Comparison of ENCODE assay signal across 22 cellular contexts in genomic region chr1:113984710-113985109, GRCh38. TPM values are rescaled to one million over a fixed set of nuclear protein-coding genes. Genes with fewer than 3 reads are reported as not detected.
DNase-seq lines count a peak whose midpoint lies in the region; ATAC-seq and TF ChIP-seq lines count a peak whose summit lies in the region.
"Had no signal": no experiment of that assay in that cellular context is flagged by ENCODE, and none has a peak within 500 bp of the region (broad histone marks: within the 10 kb centered on the region; RNA-seq: fewer than 3 reads in every experiment).

No MANE protein-coding gene starts in this region.

- H3K36me3 ChIP-seq in gastroesophageal sphincter: peaks cover 0 to 8% of the 10 kb centered on the region in 2 donors
- H3K36me3 ChIP-seq in trophoblast cell (ENCODE audit: control insufficient read depth in 1 of 2, insufficient read depth in 2 of 2, low read length in 2 of 2): peaks cover 3 to 4% of the 10 kb centered on the region in 2 experiments
- no peaks in the 10 kb centered on the region for H3K36me3 ChIP-seq in Peyer's patch
- H3K36me3 ChIP-seq: esophagus squamous epithelium, ovary had no signal

- peaks cover 22% of the 10 kb centered on the region for H3K79me2 ChIP-seq in trophoblast cell (ENCODE audit: control insufficient read depth, insufficient read depth, low read length, poor library complexity)

- peaks cover 30% of the 10 kb centered on the region for H3K79me1 ChIP-seq in trophoblast cell (ENCODE audit: low read length)

- no peak overlapping the region for H3K9ac ChIP-seq in trophoblast cell (ENCODE audit: low read length)

- H3K4me3 ChIP-seq in right cardiac atrium (ENCODE audit: low read length) (no peak overlapping the region), gastroesophageal sphincter (no peak overlapping the region), trophoblast cell (ENCODE audit: low read depth, low read length) (no peak overlapping the region), Peyer's patch (no peak overlapping the region)
- H3K4me3 ChIP-seq: body of pancreas, esophagus squamous epithelium, ovary, PC-9 had no signal

- TF ChIP-seq POLR2A in gastroesophageal sphincter (IDR thresholded peaks at IDR 0.05): no peak
- no peak for TF ChIP-seq POLR2A in Peyer's patch (IDR thresholded peaks at IDR 0.05)

- H4K12ac ChIP-seq in trophoblast cell (ENCODE audit: low read depth, low read length): no peak overlapping the region

- no peak overlapping the region for H3K18ac ChIP-seq in trophoblast cell (ENCODE audit: low read length)

- intact Hi-C loops in right cardiac atrium (cut with DNase I) (loop anchor here in 1 of 4 donors (5.0 kb wide), 1 partner anchor 298 kb away; no protein-coding TSS in a partner anchor), cardiac septum (cut with DNase I) (no loop called here)

- WGBS in right cardiac atrium: 52% methylated on average over 4 of the region's 4 CpGs
- WGBS in gastroesophageal sphincter (ENCODE audit: low coverage in 1 of 2), 2 donors: 58 to 63% methylated on average over 3 to 4 of the region's 4 CpGs
- WGBS in trophoblast cell (ENCODE audit: extremely low coverage, insufficient coverage, insufficient read length): no CpG with 5 or more reads among the region's 4 CpGs

- H3K4me1 ChIP-seq in right cardiac atrium (ENCODE audit: control insufficient read depth, insufficient read depth, low read length) (peaks cover 7% of the 10 kb centered on the region), gastroesophageal sphincter (peaks cover 0 to 56% (median 29%) of the 10 kb centered on the region in 3 donors), trophoblast cell (ENCODE audit: control insufficient read depth in 1 of 2, insufficient read depth in 2 of 2, low read length in 2 of 2) (peaks cover 35 to 37% of the 10 kb centered on the region in 2 experiments), Peyer's patch (peaks cover 0 to 21% (median 0%) of the 10 kb centered on the region in 4 donors)

- H3K14ac ChIP-seq in trophoblast cell (ENCODE audit: low read length): no peak overlapping the region

- H3K4me2 ChIP-seq in trophoblast cell (ENCODE audit: low read length): no peak overlapping the region
- H3K4me2 ChIP-seq: PC-9 had no signal

- peak overlapping the region; percentile 45 for H2BK12ac ChIP-seq in trophoblast cell (ENCODE audit: low read length)

- H3K27ac ChIP-seq in right cardiac atrium (ENCODE audit: low read length) (no peak overlapping the region), gastroesophageal sphincter (peak overlapping the region in 3 of 4 donors; percentile 38 to 83 (median 82)), trophoblast cell (ENCODE audit: low read depth, low read length) (no peak overlapping the region), Peyer's patch (peak overlapping the region in 1 of 4 donors; percentile 35)
- H3K27ac ChIP-seq: body of pancreas, PC-9 had no signal

- no peaks in the 10 kb centered on the region for H3K27me3 ChIP-seq in right cardiac atrium (ENCODE audit: control insufficient read depth, insufficient read depth)
- no peaks in the 10 kb centered on the region for H3K27me3 ChIP-seq in gastroesophageal sphincter
- H3K27me3 ChIP-seq in trophoblast cell (ENCODE audit: insufficient read depth, low read length): no peaks in the 10 kb centered on the region
- H3K27me3 ChIP-seq in Peyer's patch: no peaks in the 10 kb centered on the region
- H3K27me3 ChIP-seq: body of pancreas, esophagus squamous epithelium, ovary had no signal

- H2AFZ ChIP-seq in trophoblast cell (ENCODE audit: insufficient read depth, low read length, poor library complexity): no peak overlapping the region
- H2AFZ ChIP-seq: PC-9 had no signal

- H3K4ac ChIP-seq in trophoblast cell (ENCODE audit: low read depth, low read length): no peak overlapping the region

- H2BK120ac ChIP-seq in trophoblast cell (ENCODE audit: insufficient read depth, low read length, poor library complexity): peak overlapping the region; percentile 24

- H4K8ac ChIP-seq in trophoblast cell (ENCODE audit: low read depth, low read length): no peak overlapping the region

- TF ChIP-seq CTCF in gastroesophageal sphincter (IDR thresholded peaks at IDR 0.05) (no peak), Peyer's patch (IDR thresholded peaks at IDR 0.05) (no peak)

- H3K9me3 ChIP-seq in right cardiac atrium (ENCODE audit: control insufficient read depth, low read length): no peaks in the 10 kb centered on the region
- H3K9me3 ChIP-seq in gastroesophageal sphincter: no peaks in the 10 kb centered on the region
- peaks cover 12% of the 10 kb centered on the region for H3K9me3 ChIP-seq in trophoblast cell (ENCODE audit: insufficient read depth, low read depth, low read length)
- no peaks in the 10 kb centered on the region for H3K9me3 ChIP-seq in Peyer's patch
- H3K9me3 ChIP-seq: body of pancreas, esophagus squamous epithelium, ovary had no signal

- peak in 1 of 3 donors; percentile 16 for DNase-seq in right cardiac atrium
- no peak for DNase-seq in cardiac septum (ENCODE audit: low spot score)
- no peak for DNase-seq in trophoblast cell
- no peak for DNase-seq in Peyer's patch
- DNase-seq: ACHN; activated CD4-positive, alpha-beta T cell treated with anti-CD3 and anti-CD28 coated beads, Interleukin-2, amount 50 U/mL, for 48 hours; activated T-cell treated with anti-CD3 and anti-CD28 coated beads, Interleukin-2, amount 50 U/mL, for 24 hours; body of pancreas; CD8-positive, alpha-beta T cell; EL; esophagus squamous epithelium; head of caudate nucleus; NCI-H2081; NCI-H526 treated with DMSO at 0.1 percent for 48 hours; ovary; PC-9; stimulated activated naive CD4-positive, alpha-beta T cell had no signal

- H2BK5ac ChIP-seq in trophoblast cell (ENCODE audit: low read depth, low read length, poor library complexity): no peak overlapping the region

- no peak overlapping the region for H2AK5ac ChIP-seq in trophoblast cell (ENCODE audit: low read length)

- TF ChIP-seq EP300 in gastroesophageal sphincter (IDR thresholded peaks at IDR 0.05): no peak

- peak; percentile 15 to 64 for ATAC-seq in right cardiac atrium
- no peak for ATAC-seq in gastroesophageal sphincter
- ATAC-seq in GM19455 (IDR thresholded peaks at IDR 0.05; ENCODE audit: unreplicated experiment): no peak
- ATAC-seq in GM21367 (IDR thresholded peaks at IDR 0.05; ENCODE audit: unreplicated experiment): no peak
- ATAC-seq in GM21825 (IDR thresholded peaks at IDR 0.05; ENCODE audit: unreplicated experiment): no peak
- ATAC-seq: activated naive CD4-positive, alpha-beta T cell treated with anti-CD3 and anti-CD28 coated beads, Interleukin-2, amount 50 U/mL, for 72 hours; body of pancreas; CD8-positive, alpha-beta T cell had no signal

- peak overlapping the region; percentile 45 for H4K91ac ChIP-seq in trophoblast cell (ENCODE audit: low read depth, low read length)

- H3K23ac ChIP-seq in trophoblast cell (ENCODE audit: low read length): no peak overlapping the region

RNA-seq across cellular contexts. Expression of gene OLFML3, which starts 5.4 kb away (rescaled TPM):
- 10 to 100 TPM; 25.8 to 33.9 (median 31.6) TPM for total RNA-seq in right cardiac atrium
- polyA plus RNA-seq in right cardiac atrium: 27.5 TPM
- 8.2 TPM for total RNA-seq in cardiac septum
- 100 to 1,000 TPM in 1 of 4 donors, 10 to 100 TPM in 3; 62.4 to 155 (median 65.5) TPM for total RNA-seq in gastroesophageal sphincter
- polyA plus RNA-seq in trophoblast cell (2013): 142 and 148 TPM in 2 replicates
- total RNA-seq in Peyer's patch: 10 to 100 TPM in 1 of 4 donors, 1 to 10 TPM in 3; 3.3 to 12.0 (median 7.8) TPM

RNA-seq across cellular contexts. Expression of gene HIPK1, which starts 55.6 kb away (rescaled TPM):
- total RNA-seq in right cardiac atrium: 10 to 100 TPM; 56.1 to 98.7 (median 62.8) TPM
- 14.4 TPM for polyA plus RNA-seq in right cardiac atrium
- total RNA-seq in cardiac septum: 63.5 TPM
- total RNA-seq in gastroesophageal sphincter: 10 to 100 TPM; 64.8 to 92.3 (median 76.9) TPM
- polyA plus RNA-seq in trophoblast cell (2013): 20.6 and 22.0 TPM in 2 replicates
- 10 to 100 TPM; 34.7 to 51.2 (median 42.1) TPM for total RNA-seq in Peyer's patch

Comparison
In these comparisons a context has a peak if more than half of its experiments do, and no peak if none do; other contexts are left out.
1. ATAC-seq: peak in right cardiac atrium (2 of 2); none in gastroesophageal sphincter (single experiment), GM19455 (single experiment), GM21367 (single experiment) and GM21825 (single experiment).
2. H3K27ac ChIP-seq: peak in gastroesophageal sphincter (3 of 4); none in right cardiac atrium (single experiment) and trophoblast cell (single experiment).